ENCODE assay signal across 8 cellular contexts in genomic region chr1:145956776-145957442, GRCh38. TPM values are rescaled to one million over a fixed set of nuclear protein-coding genes. Genes with fewer than 3 reads are reported as not detected.
DNase-seq lines count a peak whose midpoint lies in the region; ATAC-seq and TF ChIP-seq lines count a peak whose summit lies in the region.

No MANE protein-coding gene starts in this region.

- no peak for ATAC-seq in natural killer cell treated with Interleukin-12 subunit alpha and Interleukin-12 subunit beta and Interleukin-15 and Interleukin-18, amount 100 ng/mL, for 72 hours
- no peak for ATAC-seq in GM18505 (IDR thresholded peaks at IDR 0.05; ENCODE audit: unreplicated experiment)

- TF ChIP-seq POLR2A in GM18505 (IDR thresholded peaks at IDR 0.05; ENCODE audit: borderline replicate concordance, extremely low read depth, insufficient read depth, insufficient read length): no peak

- H3K9me3 Mint-ChIP-seq in natural killer cell treated with Interleukin-12 subunit alpha and Interleukin-12 subunit beta and Interleukin-15 and Interleukin-18, amount 100 ng/mL, for 72 hours: no peaks in the 10 kb centered on the region

- peak overlapping the region; percentile 90 for H3K4me3 Mint-ChIP-seq in natural killer cell treated with Interleukin-12 subunit alpha and Interleukin-12 subunit beta and Interleukin-15 and Interleukin-18, amount 100 ng/mL, for 72 hours

- peaks cover 53 to 73% of the 10 kb centered on the region in 2 donors for H3K4me1 Mint-ChIP-seq in natural killer cell treated with Interleukin-12 subunit alpha and Interleukin-12 subunit beta and Interleukin-15 and Interleukin-18, amount 100 ng/mL, for 72 hours (ENCODE audit: low read depth in 2 of 2)

- no peaks in the 10 kb centered on the region for H3K27me3 Mint-ChIP-seq in natural killer cell treated with Interleukin-12 subunit alpha and Interleukin-12 subunit beta and Interleukin-15 and Interleukin-18, amount 100 ng/mL, for 72 hours

- DNase-seq in SHP77 treated with DMSO at 0.1 percent for 48 hours (lab: John Stamatoyannopoulos, UW) (peak; percentile 66), epithelial cell of prostate (ENCODE audit: low read depth, low spot score) (no peak), SW 1271 (lab: John Stamatoyannopoulos, UW) (no peak), NCI-H1105 treated with DMSO at 0.1 percent for 48 hours (lab: John Stamatoyannopoulos, UW) (no peak), Kasumi-1 (lab: John Stamatoyannopoulos, UW) (no peak)
- DNase-seq in natural killer cell treated with Interleukin-12 subunit alpha and Interleukin-12 subunit beta and Interleukin-15 and Interleukin-18, amount 100 ng/mL, for 72 hours (ENCODE audit: low spot score): no peak

- H3K27ac Mint-ChIP-seq in natural killer cell treated with Interleukin-12 subunit alpha and Interleukin-12 subunit beta and Interleukin-15 and Interleukin-18, amount 100 ng/mL, for 72 hours: peak overlapping the region; percentile 63 to 86

- H3K4me3 ChIP-seq in GM08714 (ENCODE audit: low read length): peak overlapping the region; percentile 97

- peak overlapping the region; percentile 48 for H3K27ac ChIP-seq in epithelial cell of prostate

- peaks cover under 1% of the 10 kb centered on the region for H3K36me3 Mint-ChIP-seq in natural killer cell treated with Interleukin-12 subunit alpha and Interleukin-12 subunit beta and Interleukin-15 and Interleukin-18, amount 100 ng/mL, for 72 hours

RNA-seq across cellular contexts. Expression of gene LIX1L, which starts 0.9 kb away (rescaled TPM):
- 10 to 100 TPM; 28.8 to 31.3 TPM for total RNA-seq in natural killer cell treated with Interleukin-12 subunit alpha and Interleukin-12 subunit beta and Interleukin-15 and Interleukin-18, amount 100 ng/mL, for 72 hours

RNA-seq across cellular contexts. Expression of gene ANKRD34A, which starts 7.5 kb away (rescaled TPM):
- 1 to 10 TPM; 1.6 to 9.1 TPM for total RNA-seq in natural killer cell treated with Interleukin-12 subunit alpha and Interleukin-12 subunit beta and Interleukin-15 and Interleukin-18, amount 100 ng/mL, for 72 hours

RNA-seq across cellular contexts. Expression of gene POLR3GL, which starts 7.6 kb away (rescaled TPM):
- 10 to 100 TPM; 17.8 to 26.4 TPM for total RNA-seq in natural killer cell treated with Interleukin-12 subunit alpha and Interleukin-12 subunit beta and Interleukin-15 and Interleukin-18, amount 100 ng/mL, for 72 hours

RNA-seq across cellular contexts. Expression of gene RBM8A, which starts 29.6 kb away (rescaled TPM):
- total RNA-seq in natural killer cell treated with Interleukin-12 subunit alpha and Interleukin-12 subunit beta and Interleukin-15 and Interleukin-18, amount 100 ng/mL, for 72 hours: 100 to 1,000 TPM; 280 to 294 TPM

RNA-seq across cellular contexts. Expression of gene PEX11B, which starts 38.4 kb away (rescaled TPM):
- total RNA-seq in natural killer cell treated with Interleukin-12 subunit alpha and Interleukin-12 subunit beta and Interleukin-15 and Interleukin-18, amount 100 ng/mL, for 72 hours: 10 to 100 TPM; 33.6 to 34.2 TPM
